In genomic region chr15:67254238-67255175, GRCh38 we compare ENCODE assay signal across 1 cellular context.
TF ChIP-seq lines count a peak whose summit lies in the region.

AAGAB (minus strand) TSS chr15:67254661; CDS start chr15:67254631, 30 bp downstream.
IQCH (plus strand) TSS chr15:67254786; CDS start chr15:67254897, 111 bp downstream.

TF ChIP-seq in HepG2, 621 proteins besides CTCF, POLR2A, EP300 and RAD21 (continued from another document and continues in another):
- TF ChIP-seq, protein P1, sequence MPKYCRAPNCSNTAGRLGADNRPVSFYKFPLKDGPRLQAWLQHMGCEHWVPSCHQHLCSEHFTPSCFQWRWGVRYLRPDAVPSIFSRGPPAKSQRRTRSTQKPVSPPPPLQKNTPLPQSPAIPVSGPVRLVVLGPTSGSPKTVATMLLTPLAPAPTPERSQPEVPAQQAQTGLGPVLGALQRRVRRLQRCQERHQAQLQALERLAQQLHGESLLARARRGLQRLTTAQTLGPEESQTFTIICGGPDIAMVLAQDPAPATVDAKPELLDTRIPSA (CRISPR knock-in tag; IDR thresholded peaks at IDR 0.05; ENCODE audit: borderline replicate concordance) = 0 out of 2 replicates have a peak, but pooled peaks have one; percentile 31
- TF ChIP-seq ZNF484 (CRISPR knock-in tag; IDR thresholded peaks at IDR 0.05; ENCODE audit: borderline replicate concordance, low read depth) (no peak), BRD4 (CRISPR knock-in tag; IDR thresholded peaks at IDR 0.05) (no peak; the same call in 1 of the 2 replicates), ZNF746 (CRISPR knock-in tag; IDR thresholded peaks at IDR 0.05) (0 out of 2 replicates have a peak, but pooled peaks have one; percentile 65), PHF21A (CRISPR knock-in tag; IDR thresholded peaks at IDR 0.05) (peak; percentile 62; the same call in 1 of the 2 replicates), ARNT (IDR thresholded peaks at IDR 0.05) (no peak), DR1 (CRISPR knock-in tag; IDR thresholded peaks at IDR 0.05) (peak; percentile 83; the same call in 1 of the 2 replicates), SP1 (IDR thresholded peaks at IDR 0.05) (peak; percentile 96), SP1 (CRISPR knock-in tag; IDR thresholded peaks at IDR 0.05) (peak; percentile 100), KLF12 (CRISPR knock-in tag; IDR thresholded peaks at IDR 0.05; ENCODE audit: borderline replicate concordance) (peak; percentile 100), ZBTB34 (CRISPR knock-in tag; IDR thresholded peaks at IDR 0.05) (peak; percentile 24; the same call in 1 of the 2 replicates), TOE1 (CRISPR knock-in tag; IDR thresholded peaks at IDR 0.05) (no peak), ARID5B (CRISPR knock-in tag; IDR thresholded peaks at IDR 0.05) (peak; percentile 67), CHCHD3 (CRISPR knock-in tag; IDR thresholded peaks at IDR 0.05) (peak; percentile 54; the same call in 1 of the 2 replicates), ZNF335 (CRISPR knock-in tag; IDR thresholded peaks at IDR 0.05) (peak; percentile 76; the same call in 1 of the 2 replicates), SPEN (CRISPR knock-in tag; IDR thresholded peaks at IDR 0.05; ENCODE audit: low read depth) (peak; percentile 89), SIX1 (CRISPR knock-in tag; IDR thresholded peaks at IDR 0.05; ENCODE audit: borderline replicate concordance) (no peak), EHMT2 (IDR thresholded peaks at IDR 0.05; ENCODE audit: borderline replicate concordance, low read depth, low read length) (no peak), ZNF512B (CRISPR knock-in tag; IDR thresholded peaks at IDR 0.05; ENCODE audit: borderline replicate concordance) (0 out of 2 replicates have a peak, but pooled peaks have one; percentile 42), GABPB1 (CRISPR knock-in tag; IDR thresholded peaks at IDR 0.05) (peak; percentile 97), NFIC (IDR thresholded peaks at IDR 0.05; ENCODE audit: low read length) (no peak), ZSCAN9 (CRISPR knock-in tag; IDR thresholded peaks at IDR 0.05; ENCODE audit: borderline replicate concordance) (peak; percentile 49; the same call in 1 of the 2 replicates), PHF20 (CRISPR knock-in tag; IDR thresholded peaks at IDR 0.05) (peak; percentile 87), FOXJ3 (CRISPR knock-in tag; IDR thresholded peaks at IDR 0.05; ENCODE audit: borderline replicate concordance) (peak; percentile 31; the same call in 1 of the 2 replicates), U2AF1 (optimal IDR thresholded peaks at IDR 0.05; ENCODE audit: low read depth, low read length) (no peak), ZNF558 (CRISPR knock-in tag; IDR thresholded peaks at IDR 0.05; ENCODE audit: borderline replicate concordance) (peak; percentile 50; the same call in 1 of the 2 replicates), ZNF24 (IDR thresholded peaks at IDR 0.05) (no peak), NFYB (CRISPR knock-in tag; IDR thresholded peaks at IDR 0.05) (peak; percentile 68), RFXANK (CRISPR knock-in tag; IDR thresholded peaks at IDR 0.05) (peak; percentile 96), ZBTB39 (CRISPR knock-in tag; IDR thresholded peaks at IDR 0.05) (no peak), ZNF546 (CRISPR knock-in tag; conservative IDR thresholded peaks at IDR 0.05) (no peak), RBM22 (optimal IDR thresholded peaks at IDR 0.05; ENCODE audit: low read length) (peak; percentile 90), HOXA7 (CRISPR knock-in tag; IDR thresholded peaks at IDR 0.05) (no peak), NFYC (CRISPR knock-in tag; IDR thresholded peaks at IDR 0.05) (peak; percentile 65), ARHGAP35 (CRISPR knock-in tag; IDR thresholded peaks at IDR 0.05; ENCODE audit: borderline replicate concordance) (peak; percentile 56; the same call in 1 of the 2 replicates), ZNF33B (CRISPR knock-in tag; IDR thresholded peaks at IDR 0.05) (peak; percentile 83; the same call in 1 of the 2 replicates), HNF1B (CRISPR knock-in tag; IDR thresholded peaks at IDR 0.05) (peak; percentile 92), ZFP37 (CRISPR knock-in tag; IDR thresholded peaks at IDR 0.05; ENCODE audit: borderline replicate concordance) (no peak), ZNF251 (CRISPR knock-in tag; IDR thresholded peaks at IDR 0.05) (no peak), ATF7 (IDR thresholded peaks at IDR 0.05) (peak; percentile 79), ATF7 (CRISPR knock-in tag; IDR thresholded peaks at IDR 0.05) (no peak), DMAP1 (CRISPR knock-in tag; IDR thresholded peaks at IDR 0.05) (peak; percentile 57), RFX3 (CRISPR knock-in tag; IDR thresholded peaks at IDR 0.05) (peak; percentile 99), ZMYM4 (CRISPR knock-in tag; IDR thresholded peaks at IDR 0.05) (peak; percentile 94), ZNF557 (CRISPR knock-in tag; IDR thresholded peaks at IDR 0.05) (no peak), SMAD3 (CRISPR knock-in tag; IDR thresholded peaks at IDR 0.05) (no peak), ZNF317 (CRISPR knock-in tag; IDR thresholded peaks at IDR 0.05) (peak; percentile 60; the same call in 1 of the 2 replicates), DMTF1 (CRISPR knock-in tag; IDR thresholded peaks at IDR 0.05) (no peak), ZNF431 (CRISPR knock-in tag; IDR thresholded peaks at IDR 0.05; ENCODE audit: borderline replicate concordance, low read depth) (0 out of 2 replicates have a peak, but pooled peaks have one; percentile 54)
- TF ChIP-seq, protein P2, sequence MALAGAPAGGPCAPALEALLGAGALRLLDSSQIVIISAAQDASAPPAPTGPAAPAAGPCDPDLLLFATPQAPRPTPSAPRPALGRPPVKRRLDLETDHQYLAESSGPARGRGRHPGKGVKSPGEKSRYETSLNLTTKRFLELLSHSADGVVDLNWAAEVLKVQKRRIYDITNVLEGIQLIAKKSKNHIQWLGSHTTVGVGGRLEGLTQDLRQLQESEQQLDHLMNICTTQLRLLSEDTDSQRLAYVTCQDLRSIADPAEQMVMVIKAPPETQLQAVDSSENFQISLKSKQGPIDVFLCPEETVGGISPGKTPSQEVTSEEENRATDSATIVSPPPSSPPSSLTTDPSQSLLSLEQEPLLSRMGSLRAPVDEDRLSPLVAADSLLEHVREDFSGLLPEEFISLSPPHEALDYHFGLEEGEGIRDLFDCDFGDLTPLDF (CRISPR knock-in tag; IDR thresholded peaks at IDR 0.05) = peak; percentile 40; the same call in 1 of the 2 replicates
- TF ChIP-seq, protein P3, sequence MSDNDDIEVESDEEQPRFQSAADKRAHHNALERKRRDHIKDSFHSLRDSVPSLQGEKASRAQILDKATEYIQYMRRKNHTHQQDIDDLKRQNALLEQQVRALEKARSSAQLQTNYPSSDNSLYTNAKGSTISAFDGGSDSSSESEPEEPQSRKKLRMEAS (IDR thresholded peaks at IDR 0.05) = peak; percentile 79
